Comparison of ENCODE assay signal across 8 cellular contexts in genomic region chr4:98143001-98143899, GRCh38. TPM values are rescaled to one million over a fixed set of nuclear protein-coding genes. Genes with fewer than 3 reads are reported as not detected.
DNase-seq lines count a peak whose midpoint lies in the region; TF ChIP-seq lines count a peak whose summit lies in the region.

Gene STPG2, minus strand, starts transcription at chr4:98143476.

- DNase-seq in COLO829 (ENCODE audit: low spot score) (peak; percentile 95), GM20000 (ENCODE audit: low spot score) (peak; percentile 89), HT-29 (ENCODE audit: low spot score) (peak; percentile 96), NOMO-1 treated with dmso at 0.1 percent for 144 hours (lab: John Stamatoyannopoulos, UW; ENCODE audit: unreplicated experiment) (peak; percentile 92), activated T-cell treated with anti-CD3 and anti-CD28 coated beads for 1 hour (ENCODE audit: low read depth) (peak; percentile 88), epidermal melanocyte (ENCODE audit: insufficient read length, low spot score) (peak; percentile 65), middle frontal gyrus (ENCODE audit: extremely low spot score, low spot score) (peak; percentile 91)
- peak; percentile 82 to 90 for DNase-seq in stimulated activated CD8-positive, alpha-beta memory T cell treated with anti-CD3 and anti-CD28 coated beads, Interleukin-2, amount 100 ng/mL, for 1 hour (ENCODE audit: low read depth in 2 of 2)

- no peak for TF ChIP-seq CTCF in GM20000 (IDR thresholded peaks at IDR 0.05; ENCODE audit: extremely low read depth, missing control alignments)

RNA-seq across cellular contexts. Expression of gene STPG2, which starts in this region (rescaled TPM):
- not detected in 2 replicates for total RNA-seq in HT-29 (2014; rRNA removed; shearing (Covaris generic))

Comparison
In these comparisons a context has a peak if more than half of its experiments do, and no peak if none do; other contexts are left out.
1. Peak in every context shown above with its lines: DNase-seq.
2. Peak in DNase-seq in HT-29; RNA of the gene not detected or under 1 TPM.